27 cellular contexts compared by ENCODE assay signal in genomic region chr13:64266024-64266423, GRCh38.
"Had no signal": no experiment of that assay in that cellular context is flagged by ENCODE, and none has a peak within 500 bp of the region (broad histone marks: within the 10 kb centered on the region; RNA-seq: fewer than 3 reads in every experiment).

No MANE protein-coding gene starts in this region.

- DNase-seq: naive thymus-derived CD4-positive, alpha-beta T cell; natural killer cell; occipital lobe; ovary; posterior cingulate gyrus; psoas muscle; right cardiac atrium; stimulated activated CD4-positive, alpha-beta T cell treated with anti-CD3 and anti-CD28 coated beads, Interleukin-15, amount 100 ng/mL, for 24 hours; stimulated activated CD4-positive, alpha-beta T cell treated with anti-CD3 and anti-CD28 coated beads, Interleukin-2, amount 100 ng/mL, for 24 hours; stimulated activated CD4-positive, alpha-beta T cell treated with anti-CD3 and anti-CD28 coated beads, Interleukin-2, amount 100 ng/mL, for 48 hours; stimulated activated CD4-positive, alpha-beta T cell treated with anti-CD3 and anti-CD28 coated beads, Interleukin-4, amount 100 ng/mL, for 4 hours; stimulated activated CD8-positive, alpha-beta memory T cell treated with anti-CD3 and anti-CD28 coated beads, Interleukin-4, amount 100 ng/mL, for 48 hours; stimulated activated naive CD4-positive, alpha-beta T cell; stimulated activated naive CD8-positive, alpha-beta T cell treated with anti-CD3 and anti-CD28 coated beads, Interleukin-15, amount 100 ng/mL, for 72 hours; stimulated activated naive CD8-positive, alpha-beta T cell treated with anti-CD3 and anti-CD28 coated beads, Interleukin-15, Interleukin-2, amounts not matched to agents 100 U/mL and 50 U/mL, for 24 hours; substantia nigra; testis; tibial artery; transverse colon; upper lobe of right lung; uterus had no signal

- H3K27me3 ChIP-seq: neural progenitor cell, ovary, suprapubic skin, testis, tibial artery, transverse colon, upper lobe of right lung, uterus had no signal

- ATAC-seq: naive thymus-derived CD4-positive, alpha-beta T cell; natural killer cell; psoas muscle; right cardiac atrium; sciatic nerve; stimulated activated memory B cell treated with anti-CD40 and anti-IgM and Interleukin-4, amounts not matched to agents 10 μg/mL and 1 μg/mL and 100 μg/mL, for 72 hours; stimulated activated naive CD8-positive, alpha-beta T cell treated with anti-CD3 and anti-CD28 coated beads, Interleukin-15, amount 100 ng/mL, for 72 hours; stimulated activated naive CD8-positive, alpha-beta T cell treated with anti-CD3 and anti-CD28 coated beads, Interleukin-15, Interleukin-2, amounts not matched to agents 100 U/mL and 50 U/mL, for 24 hours; upper lobe of right lung had no signal

- H3K79me2 ChIP-seq: parathyroid adenoma had no signal

- H3K4me1 ChIP-seq: neural progenitor cell, parathyroid adenoma, psoas muscle, suprapubic skin, testis, tibial artery, transverse colon, upper lobe of right lung, uterus had no signal

- H3K9ac ChIP-seq: neural progenitor cell, parathyroid adenoma had no signal

- H2AFZ ChIP-seq: neural progenitor cell, parathyroid adenoma had no signal

- H3K4me2 ChIP-seq: neural progenitor cell had no signal

- H3K9me3 ChIP-seq: ovary, psoas muscle, suprapubic skin, testis, tibial artery, upper lobe of right lung, uterus had no signal

- H3K4me3 ChIP-seq: neural progenitor cell, ovary, psoas muscle, skin epidermis, suprapubic skin, testis, tibial artery, transverse colon, upper lobe of right lung, uterus had no signal

- H3K27ac ChIP-seq: neural progenitor cell, ovary, parathyroid adenoma, psoas muscle, skin epidermis, suprapubic skin, testis, tibial artery, transverse colon, upper lobe of right lung, uterus had no signal

- H3K36me3 ChIP-seq: neural progenitor cell, ovary, suprapubic skin, tibial artery, transverse colon, upper lobe of right lung, uterus had no signal
